8 cellular contexts compared by ENCODE assay signal in the genomic region with DNA sequence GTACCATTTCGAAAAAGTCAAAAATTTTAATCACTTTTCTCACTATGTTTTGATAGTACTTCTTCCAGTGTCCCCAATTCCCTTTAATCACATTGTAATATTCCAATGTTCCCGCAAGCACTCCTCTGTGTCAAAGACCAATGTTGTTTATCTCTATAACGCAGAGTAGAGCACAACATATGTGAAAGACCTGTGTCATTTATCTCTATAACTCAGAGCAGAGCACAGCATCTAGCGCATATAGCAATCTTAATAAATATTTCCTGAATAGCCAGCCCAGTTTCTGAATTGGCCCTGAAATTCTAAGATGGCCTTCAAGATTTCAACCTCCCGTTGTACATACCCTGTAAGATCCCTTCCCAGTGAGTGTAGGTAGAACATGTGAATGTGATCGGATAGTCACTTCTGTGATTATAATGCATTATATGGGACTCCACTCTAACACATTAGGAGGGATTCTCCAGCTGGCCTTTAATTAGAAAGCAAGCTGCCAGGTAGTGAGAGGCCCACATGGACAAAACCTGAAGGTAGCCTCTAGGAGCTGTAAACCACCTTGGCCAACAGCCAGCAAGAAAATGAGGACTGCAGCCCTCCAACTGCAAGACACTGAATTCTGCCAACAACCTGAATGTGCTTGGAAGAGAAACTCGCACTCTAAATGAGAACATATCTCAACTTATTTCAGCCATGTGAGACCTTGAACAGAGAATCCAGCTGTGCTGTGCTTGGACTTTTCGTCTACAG.
"Had no signal": no experiment of that assay in that cellular context is flagged by ENCODE, and none has a peak within 500 bp of the region (broad histone marks: within the 10 kb centered on the region; RNA-seq: fewer than 3 reads in every experiment).

No MANE protein-coding gene starts in this region.

- H3K9me3 Mint-ChIP-seq: H9 had no signal

- H3K27ac Mint-ChIP-seq: H9 had no signal

- H3K27ac ChIP-seq: GM23248, KMS-11 had no signal

- H3K9ac ChIP-seq: GM23248, KMS-11 had no signal

- DNase-seq: GM23248, H9, HCEC 1CT, IMR-90, KBM-7 had no signal

- H3K4me3 ChIP-seq: GM23248 had no signal

- H3K4me3 Mint-ChIP-seq: H9 had no signal

- H2AFZ ChIP-seq: GM23248 had no signal

- FAIRE-seq: H54, HTR-8/SVneo had no signal

- H3K4me2 ChIP-seq: KMS-11 had no signal
